In genomic region chr1:156115514-156116374, GRCh38 we compare ENCODE assay signal across 8 cellular contexts. TPM values are rescaled to one million over a fixed set of nuclear protein-coding genes. Genes with fewer than 3 reads are reported as not detected.
DNase-seq lines count a peak whose midpoint lies in the region; ATAC-seq and TF ChIP-seq lines count a peak whose summit lies in the region.

No MANE protein-coding gene starts in this region.

- intact Hi-C loops in natural killer cell (cut with micrococcal nuclease), result no loop called here

- peak overlapping the region; percentile 91 for H3K4me3 Mint-ChIP-seq in natural killer cell

- peak overlapping the region; percentile 73 to 93 for H3K27ac Mint-ChIP-seq in natural killer cell

- H3K36me3 Mint-ChIP-seq in natural killer cell, result no peaks in the 10 kb centered on the region

- TF ChIP-seq CTCF in AG10803 (conservative IDR thresholded peaks at IDR 0.05; ENCODE audit: low read length) (no peak), VCaP (conservative IDR thresholded peaks at IDR 0.05) (no peak), fibroblast of pulmonary artery (IDR thresholded peaks at IDR 0.05; ENCODE audit: low read length, missing control alignments) (no peak), natural killer cell (IDR thresholded peaks at IDR 0.05) (no peak)

- H3K4me3 ChIP-seq in AG10803 (ENCODE audit: low read length), result peak overlapping the region; percentile 100
- peak overlapping the region; percentile 99 for H3K4me3 ChIP-seq in fibroblast of pulmonary artery (replicated peaks; ENCODE audit: low read depth, low read length)

- peaks cover 0 to 32% of the 10 kb centered on the region in 2 donors for H3K27me3 Mint-ChIP-seq in natural killer cell (ENCODE audit: low read depth in 2 of 2)

- ATAC-seq in natural killer cell, result no peak
- no peak for ATAC-seq in GM21390 (IDR thresholded peaks at IDR 0.05; ENCODE audit: unreplicated experiment)

- peaks cover 20 to 35% of the 10 kb centered on the region in 2 donors for H3K4me1 Mint-ChIP-seq in natural killer cell

- peak; percentile 66 for DNase-seq in AG10803 (ENCODE audit: low read depth)
- peak; percentile 53 for DNase-seq in HCEC 1CT
- DNase-seq in fibroblast of pulmonary artery (ENCODE audit: low read depth), result peak; percentile 85
- DNase-seq in natural killer cell, result no peak
- no peak for DNase-seq in UCSD-AML1 (lab: John Stamatoyannopoulos, UW; ENCODE audit: unreplicated experiment)
- no peak for DNase-seq in NCI-H524 treated with DMSO at 0.1 percent for 48 hours (lab: John Stamatoyannopoulos, UW)

- H3K27ac ChIP-seq in VCaP, result peak overlapping the region; percentile 62; the same call in 1 of the 2 replicates

- no peaks in the 10 kb centered on the region for H3K9me3 Mint-ChIP-seq in natural killer cell

RNA-seq across cellular contexts. Expression of gene LMNA, which starts 1.2 kb away (rescaled TPM):
- 100 to 1,000 TPM; 201 to 504 (median 273) TPM for total RNA-seq in natural killer cell

RNA-seq across cellular contexts. Expression of gene MEX3A, which starts 33.5 kb away (rescaled TPM):
- under 1 TPM; 0.05 to 0.16 (median 0.14) TPM for total RNA-seq in natural killer cell

RNA-seq across cellular contexts. Expression of gene SEMA4A, which starts 37.6 kb away (rescaled TPM):
- total RNA-seq in natural killer cell, result 10 to 100 TPM in 1 of 3 donors, 1 to 10 TPM in 2; 2.6 to 13.0 (median 7.0) TPM

RNA-seq across cellular contexts. Expression of gene RAB25, which starts 54.8 kb away (rescaled TPM):
- under 1 TPM in 1 of 3 donors, not detected in 2; 0.82 TPM for total RNA-seq in natural killer cell

Comparison
In these comparisons a context has a peak if more than half of its experiments do, and no peak if none do; other contexts are left out.
1. DNase-seq: peak in AG10803 (single experiment), HCEC 1CT (single experiment) and fibroblast of pulmonary artery (single experiment); none in natural killer cell (single experiment), UCSD-AML1 (single experiment) and NCI-H524 treated with DMSO at 0.1 percent for 48 hours (single experiment).